Comparison of ENCODE assay signal across 8 cellular contexts in genomic region chr4:49103436-49104136, GRCh38.
DNase-seq lines count a peak whose midpoint lies in the region; ATAC-seq and TF ChIP-seq lines count a peak whose summit lies in the region.
"Not testable (repeated sequence)": the region's sequence is repeated elsewhere in the genome, so short reads cannot be mapped to it uniquely, and the experiment has no call there.

No MANE protein-coding gene starts in this region.

- DNase-seq in CD4-positive, alpha-beta T cell; foreskin keratinocyte; right lobe of liver; psoas muscle: not testable (repeated sequence)
- peak; percentile 16 for DNase-seq in activated CD4-positive, alpha-beta T cell treated with anti-CD3 and anti-CD28 coated beads, Interleukin-2, amount 10 ng/mL, durations not matched to agents 7 days and 5 days

- intact Hi-C loops in CD4-positive, alpha-beta T cell (cut with DNase I, micrococcal nuclease); right lobe of liver (cut with DNase I); psoas muscle (cut with DNase I): not testable (repeated sequence)

- TF ChIP-seq POLR2A in right lobe of liver (IDR thresholded peaks at IDR 0.05) = not testable (repeated sequence)

- POLR2A ChIA-PET in CD4-positive, alpha-beta T cell (lab: Charles Lee); activated CD4-positive, alpha-beta T cell treated with anti-CD3 and anti-CD28 coated beads, Interleukin-2, amount 10 ng/mL, durations not matched to agents 7 days and 5 days (lab: Charles Lee): not testable (repeated sequence)

- not testable (repeated sequence) for H3K27me3 Mint-ChIP-seq in CD4-positive, alpha-beta T cell; activated CD4-positive, alpha-beta T cell treated with anti-CD3 and anti-CD28 coated beads, Interleukin-2, amount 10 ng/mL, durations not matched to agents 7 days and 5 days

- CTCF ChIA-PET in CD4-positive, alpha-beta T cell (lab: Charles Lee); activated CD4-positive, alpha-beta T cell treated with anti-CD3 and anti-CD28 coated beads, Interleukin-2, amount 10 ng/mL, durations not matched to agents 7 days and 5 days (lab: Charles Lee): not testable (repeated sequence)

- not testable (repeated sequence) for H3K36me3 ChIP-seq in right lobe of liver; psoas muscle (ENCODE audit: insufficient read depth in 1 of 2, low read depth in 1 of 2)

- not testable (repeated sequence) for H3K4me1 ChIP-seq in foreskin keratinocyte, right lobe of liver, psoas muscle

- peaks cover 69% of the 10 kb centered on the region for H3K36me3 Mint-ChIP-seq in CD4-positive, alpha-beta T cell (ENCODE audit: low read depth)
- peaks cover 71% of the 10 kb centered on the region for H3K36me3 Mint-ChIP-seq in activated CD4-positive, alpha-beta T cell treated with anti-CD3 and anti-CD28 coated beads, Interleukin-2, amount 10 ng/mL, durations not matched to agents 7 days and 5 days (ENCODE audit: low read depth)

- peak; percentile 28 for ATAC-seq in CD4-positive, alpha-beta T cell (ENCODE audit: poor library complexity)
- ATAC-seq in GM19397 (IDR thresholded peaks at IDR 0.05; ENCODE audit: unreplicated experiment) (peak; percentile 19), HG02759 (IDR thresholded peaks at IDR 0.05; ENCODE audit: unreplicated experiment) (peak; percentile 18), HG03196 (IDR thresholded peaks at IDR 0.05; ENCODE audit: unreplicated experiment) (peak; percentile 21), foreskin keratinocyte (peak; percentile 19), right lobe of liver (peak; percentile 13 to 46 (median 31)), psoas muscle (peak; percentile 31 to 47 (median 40))

- not testable (repeated sequence) for H3K27me3 ChIP-seq in CD4-positive, alpha-beta T cell (ENCODE audit: control insufficient read depth, insufficient read depth, low read length); foreskin keratinocyte; right lobe of liver; psoas muscle (ENCODE audit: insufficient read depth in 3 of 3, low read length in 2 of 3)

- 36% methylated on average over 14 of the region's 14 CpGs for WGBS in right lobe of liver (ENCODE audit: insufficient coverage, low coverage, low lambda C conversion rate, missing lambda C conversion rate)
- 61 to 65% (median 62%) methylated on average over 14 of the region's 14 CpGs for WGBS in psoas muscle, 3 donors

- not testable (repeated sequence) for H3K4me3 Mint-ChIP-seq in CD4-positive, alpha-beta T cell; activated CD4-positive, alpha-beta T cell treated with anti-CD3 and anti-CD28 coated beads, Interleukin-2, amount 10 ng/mL, durations not matched to agents 7 days and 5 days

- not testable (repeated sequence) for TF ChIP-seq CTCF in CD4-positive, alpha-beta T cell (IDR thresholded peaks at IDR 0.05); foreskin keratinocyte (conservative IDR thresholded peaks at IDR 0.05); right lobe of liver (IDR thresholded peaks at IDR 0.05); psoas muscle (IDR thresholded peaks at IDR 0.05)

- not testable (repeated sequence) for H3K27ac ChIP-seq in CD4-positive, alpha-beta T cell (ENCODE audit: low read depth, low read length); foreskin keratinocyte; right lobe of liver; psoas muscle

- peaks cover 56% of the 10 kb centered on the region for H3K9me3 ChIP-seq in CD4-positive, alpha-beta T cell (ENCODE audit: control insufficient read depth, low read length)
- H3K9me3 ChIP-seq in right lobe of liver (peaks cover 0 to 11% (median 5%) of the 10 kb centered on the region in 4 donors), psoas muscle (peaks cover 25% of the 10 kb centered on the region)

- peaks cover 64% of the 10 kb centered on the region for H3K9me3 Mint-ChIP-seq in CD4-positive, alpha-beta T cell
- H3K9me3 Mint-ChIP-seq in activated CD4-positive, alpha-beta T cell treated with anti-CD3 and anti-CD28 coated beads, Interleukin-2, amount 10 ng/mL, durations not matched to agents 7 days and 5 days = peaks cover 69% of the 10 kb centered on the region

- not testable (repeated sequence) for H3K27ac Mint-ChIP-seq in CD4-positive, alpha-beta T cell; activated CD4-positive, alpha-beta T cell treated with anti-CD3 and anti-CD28 coated beads, Interleukin-2, amount 10 ng/mL, durations not matched to agents 7 days and 5 days

- H3K4me1 Mint-ChIP-seq in CD4-positive, alpha-beta T cell (ENCODE audit: low read depth); activated CD4-positive, alpha-beta T cell treated with anti-CD3 and anti-CD28 coated beads, Interleukin-2, amount 10 ng/mL, durations not matched to agents 7 days and 5 days: not testable (repeated sequence)

- H3K4me3 ChIP-seq in right lobe of liver, psoas muscle: not testable (repeated sequence)
